In the genomic region with DNA sequence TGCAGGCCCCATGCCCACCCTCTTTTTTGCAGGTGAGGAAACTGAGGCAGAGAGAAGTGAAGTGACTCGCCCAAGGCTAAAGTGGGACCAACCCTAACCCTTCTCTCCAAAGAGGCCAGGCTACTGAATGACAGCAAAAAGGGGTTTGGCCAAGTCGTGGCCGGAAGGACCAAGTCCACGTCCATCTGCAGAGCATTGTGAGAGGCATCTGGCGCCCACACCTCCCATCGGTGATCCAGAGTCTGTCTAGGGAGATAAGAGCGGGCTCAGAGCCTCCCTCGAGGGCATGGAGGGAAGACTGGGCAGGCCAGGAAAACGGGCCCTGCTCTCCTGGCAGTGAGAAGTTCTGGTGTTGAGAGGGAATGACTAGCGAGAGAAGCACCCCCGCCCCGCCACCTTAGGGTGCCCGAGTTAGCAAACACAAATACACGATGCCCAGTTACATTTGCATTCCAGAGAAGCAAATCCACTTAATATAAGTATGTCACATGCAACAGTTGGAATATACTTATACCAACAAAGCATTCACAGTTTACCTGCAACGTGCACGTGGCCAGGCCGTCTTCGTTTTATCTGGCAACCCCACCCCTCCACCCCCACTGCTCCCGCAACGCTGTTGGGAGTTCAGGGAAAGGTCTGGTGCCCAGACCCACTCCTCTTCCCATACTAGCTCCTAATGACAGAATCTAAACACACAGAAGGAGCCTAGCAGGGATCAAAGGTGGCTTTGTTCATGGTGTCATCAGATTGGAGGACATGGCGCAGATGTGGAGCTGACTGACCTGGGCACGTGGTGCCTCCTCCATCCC, we compare ENCODE assay signal across 20 cellular contexts.
DNase-seq lines count a peak whose midpoint lies in the region; ATAC-seq and TF ChIP-seq lines count a peak whose summit lies in the region.
"Had no signal": no experiment of that assay in that cellular context is flagged by ENCODE, and none has a peak within 500 bp of the region (broad histone marks: within the 10 kb centered on the region; RNA-seq: fewer than 3 reads in every experiment).

No MANE protein-coding gene starts in this region.

- CTCF ChIA-PET in HEK293 (lab: Yijun Ruan, JAX), result no interaction called here

- peak; percentile 28 for DNase-seq in activated CD8-positive, alpha-beta memory T cell treated with anti-CD3 and anti-CD28 coated beads for 24 hours
- no peak for DNase-seq in activated CD8-positive, alpha-beta memory T cell treated with anti-CD3 and anti-CD28 coated beads, Interleukin-2, amount 50 U/mL, for 48 hours
- DNase-seq in mesenteric fat pad (ENCODE audit: low spot score) (peak; percentile 88), sciatic nerve (ENCODE audit: low spot score) (peak; percentile 45), NCI-H1105 (lab: John Stamatoyannopoulos, UW) (no peak), NAMALWA (ENCODE audit: low spot score) (no peak)
- no peak for DNase-seq in activated CD8-positive, alpha-beta memory T cell treated with anti-CD3 and anti-CD28 coated beads, Interleukin-2, amount 50 U/mL, for 4 hours
- DNase-seq: 8988T; CD4-positive, alpha-beta T cell; DMS153; GDM1; HCEC 1CT; Kasumi-1; NCI-H187; NCI-H2107; NCI-H510A; NCI-H748 treated with DMSO at 0.1 percent for 48 hours; OCI-M1 had no signal

- no peak for ATAC-seq in sciatic nerve

- intact Hi-C loops in sciatic nerve (cut with DNase I), result no loop called here

- H3K9me3 ChIP-seq in HEK293 (ENCODE audit: control insufficient read depth, insufficient read depth, low read depth, low read length), result no peaks in the 10 kb centered on the region
- H3K9me3 ChIP-seq: MG63 had no signal

- POLR2A ChIA-PET in HEK293 (lab: Yijun Ruan, JAX), result no interaction called here

- H3K36me3 ChIP-seq in HEK293 (ENCODE audit: control insufficient read depth in 2 of 2, insufficient read depth in 1 of 2, low read length in 2 of 2), result no peaks in the 10 kb centered on the region
- H3K36me3 ChIP-seq: MG63 had no signal

- H3K27ac ChIP-seq in HEK293 (ENCODE audit: extremely low read depth, low read depth, low read length), result no peak overlapping the region

- no peak for TF ChIP-seq CTCF in HEK293 (tag by site-specific recombination; IDR thresholded peaks at IDR 0.05)

- no peaks in the 10 kb centered on the region for H3K4me1 ChIP-seq in HEK293 (ENCODE audit: control insufficient read depth, insufficient read depth, low read length)

- no peak overlapping the region for H3K4me3 ChIP-seq in HEK293 (ENCODE audit: low read depth, low read length)
- H3K4me3 ChIP-seq: MG63 had no signal

TF ChIP-seq in HEK293, 187 proteins besides CTCF, POLR2A, EP300 and RAD21:
- TF ChIP-seq TRIM28 (IDR thresholded peaks at IDR 0.05; ENCODE audit: borderline replicate concordance, low read length) (no peak), SCRT2 (tag by site-specific recombination; IDR thresholded peaks at IDR 0.05) (0 out of 2 replicates have a peak, but pooled peaks have one; percentile 21), ZBTB7A (tag by site-specific recombination; IDR thresholded peaks at IDR 0.05; ENCODE audit: low read depth) (no peak), ZNF610 (tag by site-specific recombination; IDR thresholded peaks at IDR 0.05; ENCODE audit: borderline replicate concordance) (no peak), ZSCAN16 (tag by site-specific recombination; IDR thresholded peaks at IDR 0.05) (no peak)

Comparison
In these comparisons a context has a peak if more than half of its experiments do, and no peak if none do; other contexts are left out.
1. DNase-seq: peak in activated CD8-positive, alpha-beta memory T cell treated with anti-CD3 and anti-CD28 coated beads for 24 hours (single experiment), mesenteric fat pad (single experiment) and sciatic nerve (single experiment); none in activated CD8-positive, alpha-beta memory T cell treated with anti-CD3 and anti-CD28 coated beads, Interleukin-2, amount 50 U/mL, for 48 hours (single experiment), NCI-H1105 (single experiment), activated CD8-positive, alpha-beta memory T cell treated with anti-CD3 and anti-CD28 coated beads, Interleukin-2, amount 50 U/mL, for 4 hours (single experiment) and NAMALWA (single experiment).